In the genomic region with DNA sequence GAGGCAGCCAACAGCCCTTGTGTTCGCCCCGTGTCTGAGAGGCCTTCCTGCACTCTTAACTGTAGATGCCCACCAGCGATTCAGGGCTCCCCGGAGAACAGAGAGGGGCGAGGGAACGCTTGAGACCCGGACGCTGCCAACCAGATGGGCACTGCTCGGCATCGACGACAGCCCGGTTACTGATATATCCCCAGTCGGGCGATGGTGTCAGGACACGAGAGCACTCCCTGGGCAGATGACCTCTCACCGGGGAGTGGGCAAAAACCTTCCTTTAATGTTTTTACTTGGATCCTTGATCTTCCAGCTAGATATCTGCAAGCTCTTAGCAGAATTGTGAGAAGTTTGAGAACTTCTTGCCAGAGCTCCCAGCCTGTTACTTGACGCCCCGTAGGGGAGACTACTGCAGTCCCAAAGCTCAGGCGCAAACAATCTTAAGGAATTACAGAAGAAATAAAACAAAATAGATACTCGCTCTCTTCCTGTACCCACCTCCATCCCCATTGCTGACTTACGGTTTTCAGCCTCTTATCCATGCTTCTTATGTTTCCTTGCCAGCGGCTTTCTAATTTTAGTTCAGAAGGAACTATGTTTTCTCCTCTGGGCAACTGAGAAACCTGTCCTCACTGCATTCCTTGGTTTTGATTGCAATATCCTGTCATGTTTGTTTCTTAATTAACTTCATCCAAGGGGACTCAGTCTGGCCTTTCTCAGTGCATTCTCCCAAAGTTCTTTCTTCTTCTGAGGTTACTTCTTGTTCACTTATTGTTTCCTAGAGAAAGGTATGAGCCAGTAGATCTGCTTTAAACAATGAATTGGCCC, we compare ENCODE assay signal across 8 cellular contexts. TPM values are rescaled to one million over a fixed set of nuclear protein-coding genes. Genes with fewer than 3 reads are reported as not detected.
DNase-seq lines count a peak whose midpoint lies in the region; FAIRE-seq and TF ChIP-seq lines count a peak whose summit lies in the region.

No MANE protein-coding gene starts in this region.

- DNase-seq in HCEC 1CT, result peak; percentile 14
- peak; percentile 49 for DNase-seq in adipocyte (ENCODE audit: low read depth)
- DNase-seq in kidney, result no peak
- DNase-seq in suprapubic skin (ENCODE audit: low spot score in 2 of 2), result peak; percentile 82 to 85
- no peak for DNase-seq in cortex of kidney (lab: John Stamatoyannopoulos, UW)
- no peak for DNase-seq in mucosa of gallbladder (ENCODE audit: low spot score)
- no peak for DNase-seq in central memory CD4-positive, alpha-beta T cell

- H3K36me3 ChIP-seq in ACC112 (ENCODE audit: insufficient read depth, low read length) (no peaks in the 10 kb centered on the region), adipocyte (ENCODE audit: control insufficient read depth, insufficient read depth, low read length, severe bottlenecking) (no peaks in the 10 kb centered on the region), kidney (ENCODE audit: control insufficient read depth in 1 of 2, insufficient read depth in 2 of 2, low read length in 2 of 2) (peaks cover 0 to 4% of the 10 kb centered on the region in 2 donors), suprapubic skin (peaks cover 4% of the 10 kb centered on the region)

- H3K4me3 ChIP-seq in ACC112 (ENCODE audit: low read depth, low read length), result peak overlapping the region; percentile 80
- H3K4me3 ChIP-seq in adipocyte (ENCODE audit: low read length), result peak overlapping the region; percentile 93
- H3K4me3 ChIP-seq in kidney (ENCODE audit: low read length in 2 of 2), result peak overlapping the region; percentile 87 to 96
- H3K4me3 ChIP-seq in suprapubic skin, result peak overlapping the region; percentile 77

- H3K27ac ChIP-seq in ACC112 (ENCODE audit: low read depth, low read length) (peak overlapping the region; percentile 85), kidney (ENCODE audit: low read depth in 2 of 2, low read length in 2 of 2) (peak overlapping the region; percentile 96 to 99), suprapubic skin (peak overlapping the region; percentile 96)

- TF ChIP-seq EP300 in suprapubic skin (IDR thresholded peaks at IDR 0.05), result no peak

- peaks cover 16% of the 10 kb centered on the region for H3K4me1 ChIP-seq in ACC112 (ENCODE audit: control insufficient read depth, insufficient read depth, low read length, unreplicated experiment)
- H3K4me1 ChIP-seq in adipocyte (ENCODE audit: control insufficient read depth, insufficient read depth, low read length), result peaks cover 40% of the 10 kb centered on the region
- H3K4me1 ChIP-seq in kidney (ENCODE audit: control insufficient read depth in 1 of 2, insufficient read depth in 1 of 2, low read depth in 1 of 2, low read length in 2 of 2), result peaks cover 14 to 17% of the 10 kb centered on the region in 2 donors
- H3K4me1 ChIP-seq in suprapubic skin, result peaks cover 42% of the 10 kb centered on the region

- no peak for TF ChIP-seq CTCF in kidney (IDR thresholded peaks at IDR 0.05; ENCODE audit: borderline replicate concordance, extremely low read depth, insufficient read depth)
- no peak for TF ChIP-seq CTCF in suprapubic skin (IDR thresholded peaks at IDR 0.05)

- FAIRE-seq in kidney (lab: Jason Lieb, UNC), result no peak

- 2% methylated on average over 15 of the region's 22 CpGs for WGBS in suprapubic skin

- peak overlapping the region; percentile 33 for H2AFZ ChIP-seq in ACC112 (ENCODE audit: low read length, unreplicated experiment)

- no peak for TF ChIP-seq POLR2A in suprapubic skin (IDR thresholded peaks at IDR 0.05)

- peaks cover 16% of the 10 kb centered on the region for H3K79me2 ChIP-seq in ACC112 (ENCODE audit: control insufficient read depth, insufficient read depth, low read length, unreplicated experiment)

- no peaks in the 10 kb centered on the region for H3K27me3 ChIP-seq in ACC112 (ENCODE audit: insufficient read depth, low read length)
- H3K27me3 ChIP-seq in adipocyte (replicated peaks; ENCODE audit: control insufficient read depth, insufficient read depth, low read length), result no peaks in the 10 kb centered on the region
- no peaks in the 10 kb centered on the region for H3K27me3 ChIP-seq in suprapubic skin

- H3K9ac ChIP-seq in adipocyte (ENCODE audit: low read length) (peak overlapping the region; percentile 98), kidney (ENCODE audit: low read length in 2 of 2) (peak overlapping the region; percentile 88 to 100)

- intact Hi-C loops in kidney (cut with DNase I), result no loop called here

- H3K9me3 ChIP-seq in adipocyte (ENCODE audit: control insufficient read depth, low read length) (no peaks in the 10 kb centered on the region), kidney (ENCODE audit: control insufficient read depth in 1 of 2, low read length in 2 of 2) (no peaks in the 10 kb centered on the region), suprapubic skin (no peaks in the 10 kb centered on the region)

RNA-seq across cellular contexts. Expression of a gene that starts 0.8 kb away (rescaled TPM):
- 23.6 TPM for total RNA-seq in kidney
- polyA plus RNA-seq in kidney (ENCODE audit: insufficient read depth, low read depth, low replicate concordance), result 9.0 TPM
- 10 to 100 TPM in 2 of 4 donors, 1 to 10 TPM in 2; 6.9 to 12.7 (median 9.8) TPM for total RNA-seq in suprapubic skin
- 17.4 TPM for total RNA-seq in mucosa of gallbladder

RNA-seq across cellular contexts. Expression of a gene that starts 44.5 kb away (rescaled TPM):
- 45.1 TPM for total RNA-seq in kidney
- polyA plus RNA-seq in kidney (ENCODE audit: insufficient read depth, low read depth, low replicate concordance), result 55.8 TPM
- total RNA-seq in suprapubic skin, result 10 to 100 TPM; 14.6 to 33.6 (median 24.7) TPM
- 43.2 TPM for total RNA-seq in mucosa of gallbladder

RNA-seq across cellular contexts. Expression of a gene that starts 45.9 kb away (rescaled TPM):
- total RNA-seq in kidney (2.0 TPM), suprapubic skin (10 to 100 TPM in 3 of 4 donors, 1 to 10 TPM in 1; 6.6 to 29.3 (median 19.9) TPM), mucosa of gallbladder (0.14 TPM)
- 0.86 TPM for polyA plus RNA-seq in kidney (ENCODE audit: insufficient read depth, low read depth, low replicate concordance)

RNA-seq across cellular contexts. Expression of a gene that starts 55.8 kb away (rescaled TPM):
- total RNA-seq in kidney, result 40.3 TPM
- polyA plus RNA-seq in kidney (ENCODE audit: insufficient read depth, low read depth, low replicate concordance), result 172 TPM
- total RNA-seq in suprapubic skin, result 10 to 100 TPM; 22.3 to 46.4 (median 34.7) TPM
- 35.4 TPM for total RNA-seq in mucosa of gallbladder

Comparison
In these comparisons a context has a peak if more than half of its experiments do, and no peak if none do; other contexts are left out.
1. DNase-seq: peak in HCEC 1CT (single experiment), adipocyte (single experiment) and suprapubic skin (2 of 2); none in kidney (single experiment), cortex of kidney (single experiment), mucosa of gallbladder (single experiment) and central memory CD4-positive, alpha-beta T cell (single experiment).
2. Peak in every context shown above with its lines, with median percentiles within 50 percentile points of each other: H3K27ac ChIP-seq and H3K4me3 ChIP-seq.